In the genomic region with DNA sequence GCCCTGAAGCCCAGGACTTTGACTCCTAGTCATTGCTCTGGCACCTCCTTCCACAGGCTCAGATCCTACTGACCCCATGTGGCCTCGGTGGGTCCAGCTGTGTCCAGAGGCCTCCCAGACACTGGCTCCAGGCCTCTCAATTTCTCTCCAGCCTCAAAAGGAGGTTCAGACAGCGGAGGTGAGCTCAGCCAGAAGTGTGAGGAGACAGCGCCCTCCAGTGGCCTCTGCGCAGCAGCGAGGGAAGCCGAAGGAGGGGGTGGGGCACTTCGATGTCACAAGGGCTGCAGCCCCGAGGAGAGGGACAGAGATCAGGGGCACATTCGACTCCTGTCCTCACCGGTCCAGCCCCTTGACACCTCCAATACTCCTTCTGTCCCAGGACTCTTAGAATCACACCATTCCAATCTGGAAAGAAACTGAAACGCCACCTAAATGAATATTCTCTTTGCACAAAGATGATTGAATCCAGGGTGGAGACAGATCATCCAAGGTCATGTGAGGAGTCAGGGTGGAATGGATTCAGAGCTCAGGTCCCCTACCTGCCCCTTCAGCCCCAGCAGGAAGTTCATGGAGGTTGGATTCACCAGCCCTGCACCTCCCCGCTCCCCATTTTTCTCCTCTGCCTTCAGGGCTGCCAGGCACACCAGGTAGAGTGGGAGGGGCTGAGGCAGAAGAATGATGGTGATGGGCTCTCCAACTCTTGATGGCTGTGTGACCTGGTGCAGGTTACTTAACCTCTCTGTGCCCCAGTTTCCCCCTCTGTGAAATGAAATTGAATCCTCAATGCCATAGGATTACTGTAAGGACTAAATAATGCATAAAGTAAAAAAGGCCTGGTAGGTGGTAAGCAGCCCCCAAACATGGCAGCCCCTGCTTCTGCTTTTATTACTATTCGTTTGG, we compare ENCODE assay signal across 8 cellular contexts. TPM values are rescaled to one million over a fixed set of nuclear protein-coding genes. Genes with fewer than 3 reads are reported as not detected.
DNase-seq lines count a peak whose midpoint lies in the region; ATAC-seq, FAIRE-seq and TF ChIP-seq lines count a peak whose summit lies in the region.

No MANE protein-coding gene starts in this region.

- no peak overlapping the region for H3K27ac ChIP-seq in substantia nigra (ENCODE audit: low read depth, low read length, poor library complexity, severe bottlenecking)

- FAIRE-seq in RCC 7860 (lab: Jason Lieb, UNC), result no peak

- peak; percentile 92 for DNase-seq in DMS53 (lab: John Stamatoyannopoulos, UW)
- DNase-seq in LNCaP clone FGC (ENCODE audit: low read depth), result no peak
- peak; percentile 44 for DNase-seq in RCC 7860 (ENCODE audit: low spot score)
- peak; percentile 85 to 86 for DNase-seq in activated T-cell treated with anti-CD3 and anti-CD28 coated beads, Interleukin-2, amount 50 U/mL, for 48 hours
- DNase-seq in fibroblast of the aortic adventitia (ENCODE audit: low read depth), result peak; percentile 74
- peak in 48 of 56 donors; percentile 3 to 80 (median 46) for DNase-seq in nucleus accumbens (lab: John Stamatoyannopoulos, UW)
- peak in 41 of 49 donors; percentile 2 to 78 (median 40) for DNase-seq in substantia nigra (lab: John Stamatoyannopoulos, UW)

- H3K4me3 ChIP-seq in LNCaP clone FGC (ENCODE audit: low read depth, low read length) (no peak overlapping the region), fibroblast of the aortic adventitia (ENCODE audit: low read depth, low read length) (no peak overlapping the region)

- TF ChIP-seq CTCF in LNCaP clone FGC (IDR thresholded peaks at IDR 0.05; ENCODE audit: control insufficient read depth, extremely low read depth, insufficient read depth) (peak; percentile 81), fibroblast of the aortic adventitia (IDR thresholded peaks at IDR 0.05; ENCODE audit: insufficient read depth, low read length) (peak; percentile 95)

- no peak for ATAC-seq in HG03159 (IDR thresholded peaks at IDR 0.05; ENCODE audit: unreplicated experiment)

RNA-seq across cellular contexts. Expression of a gene that starts 34.8 kb away (rescaled TPM):
- total RNA-seq in fibroblast of the aortic adventitia (ENCODE audit: low replicate concordance), result 8.6 and 10.0 TPM in 2 replicates
